19 cellular contexts compared by ENCODE assay signal in the genomic region with DNA sequence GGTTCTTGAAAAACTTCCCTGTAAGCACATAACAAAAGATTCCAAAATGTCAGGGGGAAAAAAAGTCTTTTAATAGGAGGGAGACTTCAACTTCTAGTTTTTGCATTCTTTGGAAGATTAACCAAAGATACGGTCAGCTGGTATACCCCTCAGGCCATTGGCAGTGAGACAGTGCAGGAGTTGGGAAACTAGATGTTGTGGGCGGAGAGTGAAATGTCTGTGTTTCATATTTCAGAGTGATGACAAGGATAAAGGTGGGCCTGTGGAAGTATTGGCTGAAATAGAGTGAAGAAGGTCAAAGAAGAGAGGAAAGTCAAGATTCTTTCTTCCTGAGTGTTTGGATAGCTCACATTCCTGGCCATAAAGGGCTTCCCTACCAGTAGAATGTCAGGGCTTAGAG.
A peak's percentile ranks its signal among the peaks of the same experiment; 100 is the strongest.
DNase-seq lines count a peak whose midpoint lies in the region; ATAC-seq and TF ChIP-seq lines count a peak whose summit lies in the region.
"Had no signal": no experiment of that assay in that cellular context is flagged by ENCODE, and none has a peak within 500 bp of the region (broad histone marks: within the 10 kb centered on the region; RNA-seq: fewer than 3 reads in every experiment).

No MANE protein-coding gene starts in this region.

- no peaks in the 10 kb centered on the region for H3K9me3 ChIP-seq in HAP-1
- H3K9me3 ChIP-seq in parathyroid adenoma (ENCODE audit: control insufficient read depth, low read length) = no peaks in the 10 kb centered on the region
- H3K9me3 ChIP-seq: Peyer's patch, SJCRH30 had no signal

- H3K4me1 ChIP-seq in HAP-1 = no peaks in the 10 kb centered on the region
- no peaks in the 10 kb centered on the region for H3K4me1 ChIP-seq in parathyroid adenoma
- H3K4me1 ChIP-seq: Peyer's patch had no signal

- TF ChIP-seq CTCF in RWPE1 (conservative IDR thresholded peaks at IDR 0.05; ENCODE audit: low read depth) = no peak
- no peak for TF ChIP-seq CTCF in epithelial cell of esophagus (IDR thresholded peaks at IDR 0.05; ENCODE audit: insufficient read depth, low read depth, low read length, missing control alignments)
- no peak for TF ChIP-seq CTCF in parathyroid adenoma (IDR thresholded peaks at IDR 0.05)

- DNase-seq in HAP-1 (ENCODE audit: low spot score in 2 of 2) = peak; percentile 46 to 68
- DNase-seq in RWPE1 (ENCODE audit: low spot score) = peak; percentile 50
- peak; percentile 30 for DNase-seq in epithelial cell of esophagus (ENCODE audit: low read depth)
- no peak for DNase-seq in stimulated activated CD4-positive, alpha-beta T cell treated with anti-CD3 and anti-CD28 coated beads, Interleukin-1b, Interleukin-23, amount 100 ng/mL, for 48 hours
- DNase-seq in NCI-H524 treated with DMSO at 0.1 percent for 48 hours (lab: John Stamatoyannopoulos, UW) = no peak
- DNase-seq: AML-193, Calu3, DMS79, GOT3, NCI-H1048, NCI-H1694, NCI-H2107, NCI-H774, Peyer's patch, SJCRH30 had no signal

- no peak overlapping the region for H3K9ac ChIP-seq in parathyroid adenoma

- H3K27ac ChIP-seq in RWPE1 = no peak overlapping the region
- no peak overlapping the region for H3K27ac ChIP-seq in parathyroid adenoma
- H3K27ac ChIP-seq: HL-60, Peyer's patch, SJCRH30 had no signal

- H3K36me3 ChIP-seq in HAP-1 (replicated peaks) (no peaks in the 10 kb centered on the region), parathyroid adenoma (ENCODE audit: control insufficient read depth, insufficient read depth, low read length) (no peaks in the 10 kb centered on the region)
- H3K36me3 ChIP-seq: Peyer's patch, SJCRH30 had no signal

- H3K27me3 ChIP-seq in HAP-1 (ENCODE audit: low read depth) = no peaks in the 10 kb centered on the region
- no peaks in the 10 kb centered on the region for H3K27me3 ChIP-seq in parathyroid adenoma (ENCODE audit: control insufficient read depth, insufficient read depth, low read length)
- H3K27me3 ChIP-seq: Peyer's patch had no signal

- no peak for ATAC-seq in HG02642 (IDR thresholded peaks at IDR 0.05; ENCODE audit: poor library complexity, unreplicated experiment)
- ATAC-seq: K562 had no signal

- CTCF ChIA-PET in RWPE1 (lab: Yijun Ruan, JAX) = interaction anchor here (0.7 kb wide), 1 partner anchor 31 kb away, joined by 3 read pairs; no protein-coding TSS in a partner anchor

- H3K79me2 ChIP-seq in parathyroid adenoma = no peaks in the 10 kb centered on the region

- H2AFZ ChIP-seq in parathyroid adenoma = peak overlapping the region; percentile 20

- H3K4me2 ChIP-seq in parathyroid adenoma (ENCODE audit: low read length) = no peak overlapping the region

- in situ Hi-C loops in HAP-1 (cut with MboI; ENCODE audit: low sequenced_read_pairs) = no loop called here

- no peak overlapping the region for H3K4me3 ChIP-seq in HAP-1
- no peak overlapping the region for H3K4me3 ChIP-seq in epithelial cell of esophagus (ENCODE audit: low read length)
- H3K4me3 ChIP-seq in parathyroid adenoma (ENCODE audit: low read depth, low read length) = no peak overlapping the region
- H3K4me3 ChIP-seq: K562, Peyer's patch, SJCRH30 had no signal

- POLR2A ChIA-PET in RWPE1 (lab: Yijun Ruan, JAX; ENCODE audit: low non-redundant PET) = no interaction called here

Comparison
In these comparisons a context has a peak if more than half of its experiments do, and no peak if none do; other contexts are left out.
1. DNase-seq: peak in HAP-1 (2 of 2), RWPE1 (single experiment) and epithelial cell of esophagus (single experiment); none in stimulated activated CD4-positive, alpha-beta T cell treated with anti-CD3 and anti-CD28 coated beads, Interleukin-1b, Interleukin-23, amount 100 ng/mL, for 48 hours (single experiment) and NCI-H524 treated with DMSO at 0.1 percent for 48 hours (single experiment).